Comparison of ENCODE assay signal across 1 cellular context in genomic region chr19:49869484-49870308, GRCh38.
TF ChIP-seq lines count a peak whose summit lies in the region.

No MANE protein-coding gene starts in this region.

TF ChIP-seq in HepG2, 621 proteins besides CTCF, POLR2A, EP300 and RAD21 (continued from another document and continues in another):
- TF ChIP-seq THAP8 (CRISPR knock-in tag; IDR thresholded peaks at IDR 0.05; ENCODE audit: borderline replicate concordance) (0 out of 2 replicates have a peak, but pooled peaks have one; percentile 46), TRIM24 (CRISPR knock-in tag; IDR thresholded peaks at IDR 0.05) (no peak), RBM39 (IDR thresholded peaks at IDR 0.05; ENCODE audit: low read depth, low read length, poor library complexity, severe bottlenecking) (peak; percentile 31), ZNF747 (CRISPR knock-in tag; IDR thresholded peaks at IDR 0.05; ENCODE audit: borderline replicate concordance) (no peak), ZNF33B (CRISPR knock-in tag; IDR thresholded peaks at IDR 0.05) (0 out of 2 replicates have a peak, but pooled peaks have one; percentile 72), ZNF589 (CRISPR knock-in tag; conservative IDR thresholded peaks at IDR 0.05) (0 out of 2 replicates have a peak, but pooled peaks have one; percentile 55), TCF7L2 (IDR thresholded peaks at IDR 0.05; ENCODE audit: low read depth, low read length) (no peak), HNF4A (CRISPR knock-in tag; IDR thresholded peaks at IDR 0.05) (no peak), ZSCAN20 (CRISPR knock-in tag; IDR thresholded peaks at IDR 0.05; ENCODE audit: borderline replicate concordance) (0 out of 2 replicates have a peak, but pooled peaks have one; percentile 51), ZBTB40 (IDR thresholded peaks at IDR 0.05) (no peak), ZBTB40 (CRISPR knock-in tag; IDR thresholded peaks at IDR 0.05) (0 out of 2 replicates have a peak, but pooled peaks have one; percentile 16), PHF20 (CRISPR knock-in tag; IDR thresholded peaks at IDR 0.05) (peak; percentile 66), MTA1 (CRISPR knock-in tag; IDR thresholded peaks at IDR 0.05; ENCODE audit: borderline replicate concordance) (no peak), ZNF121 (CRISPR knock-in tag; IDR thresholded peaks at IDR 0.05) (no peak), ZNF230 (CRISPR knock-in tag; IDR thresholded peaks at IDR 0.05) (no peak), FOXO4 (CRISPR knock-in tag; conservative IDR thresholded peaks at IDR 0.05) (no peak), MXD4 (CRISPR knock-in tag; IDR thresholded peaks at IDR 0.05) (peak; percentile 36), ATM (IDR thresholded peaks at IDR 0.05; ENCODE audit: borderline replicate concordance) (no peak), ZNF253 (CRISPR knock-in tag; IDR thresholded peaks at IDR 0.05; ENCODE audit: borderline replicate concordance) (no peak; the same call in 1 of the 2 replicates), ZNF274 (CRISPR knock-in tag; IDR thresholded peaks at IDR 0.05) (no peak), SOX5 (CRISPR knock-in tag; IDR thresholded peaks at IDR 0.05; ENCODE audit: borderline replicate concordance) (0 out of 2 replicates have a peak, but pooled peaks have one; percentile 19), ZNF407 (CRISPR knock-in tag; IDR thresholded peaks at IDR 0.05; ENCODE audit: not compliant biosample characterization) (no peak), HINFP (CRISPR knock-in tag; IDR thresholded peaks at IDR 0.05; ENCODE audit: low read depth) (no peak; the same call in 1 of the 2 replicates), ZNF414 (CRISPR knock-in tag; IDR thresholded peaks at IDR 0.05) (peak; percentile 72; the same call in 1 of the 2 replicates), ISX (CRISPR knock-in tag; conservative IDR thresholded peaks at IDR 0.05) (no peak), ZNF234 (CRISPR knock-in tag; conservative IDR thresholded peaks at IDR 0.05) (no peak), ZNF24 (IDR thresholded peaks at IDR 0.05) (no peak), CREB3 (CRISPR knock-in tag; IDR thresholded peaks at IDR 0.05) (peak; percentile 70; the same call in 1 of the 2 replicates), ZFY (CRISPR knock-in tag; IDR thresholded peaks at IDR 0.05) (peak; percentile 91), ZNF441 (CRISPR knock-in tag; IDR thresholded peaks at IDR 0.05; ENCODE audit: borderline replicate concordance) (peak; percentile 47; the same call in 1 of the 2 replicates), MXD3 (CRISPR knock-in tag; IDR thresholded peaks at IDR 0.05) (peak; percentile 86), GTF3A (CRISPR knock-in tag; conservative IDR thresholded peaks at IDR 0.05) (no peak), NKX3-1 (CRISPR knock-in tag; IDR thresholded peaks at IDR 0.05) (peak; percentile 71), SALL2 (CRISPR knock-in tag; IDR thresholded peaks at IDR 0.05) (no peak; the same call in 1 of the 2 replicates), ZNF33A (CRISPR knock-in tag; IDR thresholded peaks at IDR 0.05; ENCODE audit: borderline replicate concordance) (no peak)
